8 cellular contexts compared by ENCODE assay signal in the genomic region with DNA sequence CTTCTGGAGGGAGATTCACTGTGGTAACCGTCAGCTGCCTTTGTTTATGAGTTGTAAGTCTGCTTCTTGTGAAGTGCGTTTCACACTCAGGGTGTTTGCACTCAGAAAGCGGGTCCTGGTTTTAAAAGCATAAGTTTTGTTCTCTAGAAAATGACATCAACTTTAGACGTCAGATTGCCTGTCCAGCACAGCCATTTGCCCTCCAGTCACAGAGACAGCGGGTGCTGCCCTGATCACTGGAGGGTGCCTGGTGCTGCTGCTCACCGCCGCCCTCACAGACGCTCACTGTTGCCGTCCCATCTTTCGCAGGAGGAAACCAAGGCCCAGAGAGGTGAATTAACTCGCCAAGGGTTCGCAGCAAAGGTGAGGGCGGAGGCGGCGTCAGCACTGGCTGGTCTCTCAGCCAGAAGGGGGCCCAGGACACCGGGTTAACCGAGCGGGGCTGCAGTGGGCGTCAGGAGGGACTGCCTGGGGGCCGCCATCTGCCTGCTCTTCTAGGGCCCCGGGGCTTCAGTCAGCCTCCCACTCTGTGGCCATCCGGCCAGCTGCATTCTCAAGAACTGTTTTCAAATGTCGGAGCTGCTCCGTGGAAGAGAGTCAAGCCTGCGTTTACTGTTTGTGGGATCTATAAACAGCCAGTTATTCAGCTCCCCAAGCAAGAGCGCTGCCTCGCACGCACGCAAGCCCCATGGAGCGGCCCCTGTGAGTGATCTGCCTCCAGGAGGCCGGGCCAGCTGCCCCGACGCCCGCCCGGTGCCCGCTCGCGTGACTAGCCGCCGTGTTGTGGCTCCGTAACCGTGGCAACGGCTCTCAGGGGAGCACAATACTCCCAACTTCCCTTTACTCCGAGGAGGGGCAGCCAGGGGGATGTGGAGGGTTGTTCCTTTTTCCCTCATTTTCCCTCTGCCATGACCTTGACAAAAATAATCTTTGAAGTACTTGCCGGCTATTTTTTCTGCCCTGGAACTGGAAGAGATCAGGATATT. TPM values are rescaled to one million over a fixed set of nuclear protein-coding genes. Genes with fewer than 3 reads are reported as not detected.
A peak's percentile ranks its signal among the peaks of the same experiment; 100 is the strongest.
DNase-seq lines count a peak whose midpoint lies in the region; ATAC-seq and TF ChIP-seq lines count a peak whose summit lies in the region.

No MANE protein-coding gene starts in this region.

- CTCF ChIA-PET in Calu3 (lab: Charles Lee): interaction anchor here (1.0 kb wide), 1 partner anchor 14 kb away, joined by 4 read pairs; no protein-coding TSS in a partner anchor

- no peaks in the 10 kb centered on the region for H3K9me3 ChIP-seq in ovary

- WGBS in ovary, 3 donors: 18 to 25% (median 22%) methylated on average over 45 of the region's 45 CpGs

- peak; percentile 5 for TF ChIP-seq POLR2A in ovary (IDR thresholded peaks at IDR 0.05)

- no peaks in the 10 kb centered on the region for H3K27me3 Mint-ChIP-seq in Calu3 (ENCODE audit: unreplicated experiment)

- intact Hi-C loops in Calu3 (cut with micrococcal nuclease; ENCODE audit: unreplicated experiment) (no loop called here), ovary (cut with DNase I) (no loop called here)

- no peaks in the 10 kb centered on the region for H3K9me3 Mint-ChIP-seq in Calu3 (ENCODE audit: low read depth, unreplicated experiment)

- peaks cover 17% of the 10 kb centered on the region for H3K4me1 ChIP-seq in ovary (ENCODE audit: insufficient read depth)

- DNase-seq in Calu3 (peak; percentile 90), NCI-H460 (ENCODE audit: extremely low read depth, low read depth) (peak; percentile 43), activated T-cell treated with anti-CD3 and anti-CD28 coated beads for 48 hours (ENCODE audit: low read depth) (peak; percentile 61), germinal center (ENCODE audit: low spot score) (peak; percentile 51), ovary (peak; percentile 91 to 97 (median 94)), cerebellar cortex (ENCODE audit: low spot score) (no peak)

- no peaks in the 10 kb centered on the region for H3K36me3 ChIP-seq in ovary

- peak overlapping the region; percentile 91 for H3K27ac Mint-ChIP-seq in Calu3 (ENCODE audit: unreplicated experiment)

- TF ChIP-seq CTCF in Calu3 (IDR thresholded peaks at IDR 0.05; ENCODE audit: unreplicated experiment) (no peak), ovary (IDR thresholded peaks at IDR 0.05) (no peak)

- ATAC-seq in GM19372 (IDR thresholded peaks at IDR 0.05; ENCODE audit: low read depth, unreplicated experiment) (peak; percentile 72), HG03378 (IDR thresholded peaks at IDR 0.05; ENCODE audit: unreplicated experiment) (peak; percentile 62)

- no peak for TF ChIP-seq EP300 in ovary (IDR thresholded peaks at IDR 0.05)

- BruUV-seq in Calu3 (replicated peaks; lab: Mats Ljungman, UMichigan): TSS peak; percentile 92

- H3K4me3 ChIP-seq in ovary: no peak overlapping the region

- peak overlapping the region; percentile 67 for H3K4me3 Mint-ChIP-seq in Calu3 (ENCODE audit: low read depth, unreplicated experiment)

- H3K4me1 Mint-ChIP-seq in Calu3 (ENCODE audit: low read depth, unreplicated experiment): peaks cover 14% of the 10 kb centered on the region

- peaks cover 7% of the 10 kb centered on the region for H3K36me3 Mint-ChIP-seq in Calu3 (ENCODE audit: insufficient read depth, unreplicated experiment)

- peak overlapping the region; percentile 63 to 86 for H3K27ac ChIP-seq in ovary

- no peaks in the 10 kb centered on the region for H3K27me3 ChIP-seq in ovary

RNA-seq across cellular contexts. Expression of a gene that starts 43.4 kb away (rescaled TPM):
- total RNA-seq in Calu3 (2022): 63.8 and 69.4 TPM in 2 replicates
- total RNA-seq in NCI-H460 (2014; rRNA removed; shearing (Covaris generic)): 29.1 and 31.0 TPM in 2 replicates
- polyA plus RNA-seq in NCI-H460 (2014; cell fraction: nucleus; rRNA removed): 35.7 and 36.7 TPM in 2 replicates
- total RNA-seq in ovary: 10 to 100 TPM; 25.5 to 67.4 (median 53.8) TPM
- polyA plus RNA-seq in ovary: 10 to 100 TPM; 33.1 to 41.4 TPM
